ENCODE assay signal across 20 cellular contexts in genomic region chr1:30253361-30253760, GRCh38.
DNase-seq lines count a peak whose midpoint lies in the region; ATAC-seq and TF ChIP-seq lines count a peak whose summit lies in the region.
"Had no signal": no experiment of that assay in that cellular context is flagged by ENCODE, and none has a peak within 500 bp of the region (broad histone marks: within the 10 kb centered on the region; RNA-seq: fewer than 3 reads in every experiment).

No MANE protein-coding gene starts in this region.

- H2BK5ac ChIP-seq in H9 (ENCODE audit: insufficient read length, low read length): no peak overlapping the region

- H3K27me3 ChIP-seq in H9 (ENCODE audit: insufficient read depth, low read length): no peaks in the 10 kb centered on the region
- no peaks in the 10 kb centered on the region for H3K27me3 ChIP-seq in Karpas-422 (ENCODE audit: low read length)
- H3K27me3 ChIP-seq in gastroesophageal sphincter: peaks cover 89% of the 10 kb centered on the region
- H3K27me3 ChIP-seq: BLaER1 treated with 17β-estradiol and CSF1 and Interleukin-3, amounts not matched to agents 10 nM and 100 nM had no signal

- H3K23ac ChIP-seq in H9 (ENCODE audit: insufficient read length, low read depth, low read length): no peak overlapping the region

- no peak overlapping the region for H4K91ac ChIP-seq in H9 (ENCODE audit: insufficient read length, low read depth, low read length)

- no peak overlapping the region for H4K5ac ChIP-seq in H9 (ENCODE audit: insufficient read length, low read depth, low read length)

- CTCF ChIA-PET in GM10248 (lab: Yijun Ruan, JAX): no interaction called here

- H3K27ac ChIP-seq in H9 (ENCODE audit: insufficient read length, low read depth, low read length) (no peak overlapping the region), Karpas-422 (ENCODE audit: low read length) (no peak overlapping the region), gastroesophageal sphincter (no peak overlapping the region)
- H3K27ac ChIP-seq: BLaER1 treated with 17β-estradiol and CSF1 and Interleukin-3, amounts not matched to agents 10 nM and 100 nM; C4-2B had no signal

- no peak overlapping the region for H2BK20ac ChIP-seq in H9 (ENCODE audit: low read depth, low read length, poor library complexity, severe bottlenecking)

- H3K4me2 ChIP-seq in H9 (ENCODE audit: insufficient read depth, insufficient read length, low read length) (no peak overlapping the region), Karpas-422 (ENCODE audit: low read depth, low read length, poor library complexity, severe bottlenecking) (no peak overlapping the region)
- H3K4me2 ChIP-seq: BLaER1 treated with 17β-estradiol and CSF1 and Interleukin-3, amounts not matched to agents 10 nM and 100 nM had no signal

- H3K27me3 Mint-ChIP-seq in H9 (ENCODE audit: low read depth) (peaks cover 4% of the 10 kb centered on the region), chondrocyte (ENCODE audit: low read depth) (peaks cover 17% of the 10 kb centered on the region), nephron progenitor cell (ENCODE audit: low read depth, poor library complexity) (peaks cover 16% of the 10 kb centered on the region)

- no peak overlapping the region for H3K4ac ChIP-seq in H9 (ENCODE audit: low read depth, low read length)

- H2AFZ ChIP-seq in H9 (ENCODE audit: low read length) (no peak overlapping the region), Karpas-422 (ENCODE audit: low read length) (no peak overlapping the region)

- H3K4me1 ChIP-seq in H9 (ENCODE audit: insufficient read depth, low read length): no peaks in the 10 kb centered on the region
- no peaks in the 10 kb centered on the region for H3K4me1 ChIP-seq in Karpas-422 (ENCODE audit: low read length)
- H3K4me1 ChIP-seq in gastroesophageal sphincter: no peaks in the 10 kb centered on the region
- H3K4me1 ChIP-seq: Caco-2 had no signal

- DNase-seq in H9: no peak
- peak; percentile 57 for DNase-seq in chondrocyte (ENCODE audit: low spot score)
- DNase-seq in nephron progenitor cell: no peak
- peak; percentile 37 for DNase-seq in posterior vena cava (ENCODE audit: low spot score)
- DNase-seq in Karpas-422: no peak
- no peak for DNase-seq in GM10248 (ENCODE audit: extremely low spot score)
- DNase-seq: 8988T; AML-193; Caco-2; Calu3; CD4-positive, alpha-beta T cell; CD8-positive, alpha-beta T cell; DMS79 treated with DMSO at 0.1 percent for 48 hours; GF-D8 had no signal

- TF ChIP-seq CTCF in H9 (conservative IDR thresholded peaks at IDR 0.05) (no peak), chondrocyte (IDR thresholded peaks at IDR 0.05) (no peak), nephron progenitor cell (IDR thresholded peaks at IDR 0.05) (no peak), GM10248 (IDR thresholded peaks at IDR 0.05; ENCODE audit: control extremely low read depth, extremely low read depth, low read depth, missing control alignments) (no peak), gastroesophageal sphincter (IDR thresholded peaks at IDR 0.05) (no peak)

- no peaks in the 10 kb centered on the region for H3K9me2 ChIP-seq in Karpas-422 (replicated peaks; ENCODE audit: insufficient read depth, low read length)

- no peaks in the 10 kb centered on the region for H3K9me3 ChIP-seq in H9 (ENCODE audit: control insufficient read depth, low read depth, low read length)
- H3K9me3 ChIP-seq in Karpas-422 (ENCODE audit: low read length): no peaks in the 10 kb centered on the region
- no peaks in the 10 kb centered on the region for H3K9me3 ChIP-seq in gastroesophageal sphincter
- H3K9me3 ChIP-seq: BLaER1 treated with 17β-estradiol and CSF1 and Interleukin-3, amounts not matched to agents 10 nM and 100 nM; Caco-2 had no signal

- no peak overlapping the region for H2BK120ac ChIP-seq in H9 (ENCODE audit: low read depth, low read length, poor library complexity, severe bottlenecking)

- H4K20me1 ChIP-seq in H9 (ENCODE audit: control insufficient read depth, insufficient read depth, insufficient read length) (no peaks in the 10 kb centered on the region), Karpas-422 (ENCODE audit: insufficient read depth, low read depth, low read length) (no peaks in the 10 kb centered on the region)
- H4K20me1 ChIP-seq: BLaER1 treated with 17β-estradiol and CSF1 and Interleukin-3, amounts not matched to agents 10 nM and 100 nM had no signal

- no CpG with 5 or more reads among the region's 3 CpGs for WGBS in H9 (ENCODE audit: extremely low coverage, insufficient read length, low lambda C conversion rate)
- WGBS in gastroesophageal sphincter (ENCODE audit: low coverage in 1 of 2), 2 donors: 80% methylated on average over 2 of the region's 3 CpGs; no CpG with 5 or more reads in 1 of the 2 donors

- no peak overlapping the region for H2BK15ac ChIP-seq in H9 (ENCODE audit: low read depth, low read length)

- H3K9me3 Mint-ChIP-seq in H9 (no peaks in the 10 kb centered on the region; a peak in 1 of 5 replicates), chondrocyte (ENCODE audit: low read depth) (no peaks in the 10 kb centered on the region), nephron progenitor cell (no peaks in the 10 kb centered on the region)
- H3K9me3 Mint-ChIP-seq: CD4-positive, alpha-beta T cell; CD8-positive, alpha-beta T cell had no signal

- no peak overlapping the region for H3T11ph ChIP-seq in H9 (ENCODE audit: low read length)

- H3K27ac Mint-ChIP-seq in H9 (peak overlapping the region in 2 of 3 experiments; percentile 79 to 93; a peak in 3 of 7 replicates), chondrocyte (ENCODE audit: unreplicated experiment) (no peak overlapping the region), nephron progenitor cell (peak overlapping the region; percentile 76)
- H3K27ac Mint-ChIP-seq: B cell; CD4-positive, alpha-beta T cell; CD8-positive, alpha-beta T cell had no signal

- H3K56ac ChIP-seq in H9 (ENCODE audit: insufficient read length, low read depth, low read length): no peak overlapping the region

- H3K79me1 ChIP-seq in H9 (ENCODE audit: insufficient read depth, low read depth, low read length, poor library complexity, severe bottlenecking): no peaks in the 10 kb centered on the region

- H4K8ac ChIP-seq in H9 (replicated peaks; ENCODE audit: insufficient read length, low read depth, low read length): no peak overlapping the region

- H3K4me3 ChIP-seq in Karpas-422 (ENCODE audit: low read length) (no peak overlapping the region), gastroesophageal sphincter (no peak overlapping the region)
- H3K4me3 ChIP-seq: BLaER1 treated with 17β-estradiol and CSF1 and Interleukin-3, amounts not matched to agents 10 nM and 100 nM; GM12878 had no signal

- POLR2A ChIA-PET in GM10248 (lab: Yijun Ruan, JAX): no interaction called here

- H3K36me3 ChIP-seq in Karpas-422 (ENCODE audit: insufficient read depth, low read length) (no peaks in the 10 kb centered on the region), gastroesophageal sphincter (no peaks in the 10 kb centered on the region)
- H3K36me3 ChIP-seq: BLaER1 treated with 17β-estradiol and CSF1 and Interleukin-3, amounts not matched to agents 10 nM and 100 nM had no signal

- H3K14ac ChIP-seq in H9 (ENCODE audit: insufficient read depth, low read length): no peak overlapping the region

- TF ChIP-seq POLR2A in gastroesophageal sphincter (IDR thresholded peaks at IDR 0.05): no peak

- H3K79me2 ChIP-seq in H9 (ENCODE audit: insufficient read depth, low read length) (no peaks in the 10 kb centered on the region), Karpas-422 (ENCODE audit: low read length) (no peaks in the 10 kb centered on the region)

- no peak overlapping the region for H3K9ac ChIP-seq in H9 (ENCODE audit: extremely low read depth, insufficient read length, low read length)
- H3K9ac ChIP-seq in Karpas-422 (ENCODE audit: low read length): no peak overlapping the region
- H3K9ac ChIP-seq: BLaER1 treated with 17β-estradiol and CSF1 and Interleukin-3, amounts not matched to agents 10 nM and 100 nM had no signal

- no peak overlapping the region for H2BK12ac ChIP-seq in H9 (ENCODE audit: insufficient read length, low read depth, low read length)

- no peak overlapping the region for H3K18ac ChIP-seq in H9 (ENCODE audit: insufficient read length, low read depth, low read length)

- no peak for TF ChIP-seq EP300 in gastroesophageal sphincter (IDR thresholded peaks at IDR 0.05)

- H3K4me1 Mint-ChIP-seq in H9 (peaks cover 5 to 23% of the 10 kb centered on the region in 2 experiments), chondrocyte (ENCODE audit: low read depth) (no peaks in the 10 kb centered on the region), nephron progenitor cell (peaks cover 38% of the 10 kb centered on the region)
- H3K4me1 Mint-ChIP-seq: B cell had no signal

- H3K23me2 ChIP-seq in H9 (ENCODE audit: insufficient read length, low read depth, low read length, poor library complexity, severe bottlenecking): no peaks in the 10 kb centered on the region

- ATAC-seq in GM18867 (IDR thresholded peaks at IDR 0.05; ENCODE audit: unreplicated experiment) (no peak), gastroesophageal sphincter (no peak)
- ATAC-seq: CD8-positive, alpha-beta T cell; GM12878 had no signal

- no peak overlapping the region for H3K4me3 Mint-ChIP-seq in H9
- no peak overlapping the region for H3K4me3 Mint-ChIP-seq in chondrocyte (ENCODE audit: unreplicated experiment)
- no peak overlapping the region for H3K4me3 Mint-ChIP-seq in nephron progenitor cell
- H3K4me3 Mint-ChIP-seq: B cell; CD4-positive, alpha-beta T cell; CD8-positive, alpha-beta T cell had no signal

- H2AK5ac ChIP-seq in H9 (ENCODE audit: insufficient read length, low read length): no peak overlapping the region

- H3K36me3 Mint-ChIP-seq in H9 (ENCODE audit: insufficient read depth in 1 of 3, low read depth in 3 of 3) (no peaks in the 10 kb centered on the region), chondrocyte (ENCODE audit: low read depth) (no peaks in the 10 kb centered on the region), nephron progenitor cell (ENCODE audit: low read depth) (no peaks in the 10 kb centered on the region)
- H3K36me3 Mint-ChIP-seq: CD8-positive, alpha-beta T cell had no signal

- intact Hi-C loops in posterior vena cava (cut with DNase I): loop anchor here in 1 of 2 donors (10.0 kb wide), 1 partner anchor 349 kb away; no protein-coding TSS in a partner anchor

Comparison
In these comparisons a context has a peak if more than half of its experiments do, and no peak if none do; other contexts are left out.
1. DNase-seq: peak in chondrocyte (single experiment) and posterior vena cava (single experiment); none in H9 (single experiment), nephron progenitor cell (single experiment), Karpas-422 (single experiment) and GM10248 (single experiment).